ENCODE assay signal across 19 cellular contexts in the genomic region with DNA sequence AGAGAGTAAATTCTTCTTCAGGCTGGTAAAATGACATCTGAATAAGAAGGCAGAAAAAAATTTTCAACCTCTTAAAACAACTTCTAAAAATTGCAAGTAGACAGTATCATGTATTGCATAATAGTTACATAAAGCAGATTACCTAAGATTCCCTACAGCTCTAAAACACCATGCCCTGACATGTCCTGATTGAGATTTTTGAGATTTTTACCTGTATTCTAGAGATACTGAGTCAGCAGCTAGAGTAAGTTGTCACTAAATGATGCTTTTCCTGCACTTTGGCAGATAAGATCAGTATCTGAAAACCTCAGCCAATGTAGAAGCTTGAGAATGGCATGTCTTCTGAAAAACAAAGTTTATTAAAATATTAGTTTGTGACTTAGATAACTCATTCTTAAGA.
DNase-seq lines count a peak whose midpoint lies in the region; ATAC-seq and TF ChIP-seq lines count a peak whose summit lies in the region.
"Had no signal": no experiment of that assay in that cellular context is flagged by ENCODE, and none has a peak within 500 bp of the region (broad histone marks: within the 10 kb centered on the region; RNA-seq: fewer than 3 reads in every experiment).

No MANE protein-coding gene starts in this region.

- DNase-seq in HPDE6-E6E7 (ENCODE audit: extremely low spot score) (peak; percentile 14), iris pigment epithelial cell (ENCODE audit: low read depth) (peak; percentile 14), putamen (ENCODE audit: low spot score) (peak; percentile 44), amniotic stem cell (lab: John Stamatoyannopoulos, UW) (no peak), DMS79 (lab: John Stamatoyannopoulos, UW) (no peak), activated gamma-delta T cell treated with Interleukin-2 at 50 U/mL for 16 hours (no peak)
- DNase-seq: Calu3; CD4-positive, alpha-beta memory T cell; EL; GOT3; KG1; NCI-H1417 treated with DMSO at 0.1 percent for 48 hours; NCI-H187 treated with DMSO at 0.1 percent for 48 hours; NCI-H2227 treated with DMSO at 0.1 percent for 48 hours; NCI-H524; NCI-H82; OCI-M1; SIG-M5 had no signal

- ATAC-seq in SK-N-SH treated with all-trans-retinoic acid at 6 μM for 48 hours, result no peak; the same call in 2 of the 3 replicates

TF ChIP-seq in SK-N-SH treated with all-trans-retinoic acid at 6 μM for 48 hours, 23 proteins besides CTCF, POLR2A, EP300 and RAD21:
- TF ChIP-seq, protein P1, sequence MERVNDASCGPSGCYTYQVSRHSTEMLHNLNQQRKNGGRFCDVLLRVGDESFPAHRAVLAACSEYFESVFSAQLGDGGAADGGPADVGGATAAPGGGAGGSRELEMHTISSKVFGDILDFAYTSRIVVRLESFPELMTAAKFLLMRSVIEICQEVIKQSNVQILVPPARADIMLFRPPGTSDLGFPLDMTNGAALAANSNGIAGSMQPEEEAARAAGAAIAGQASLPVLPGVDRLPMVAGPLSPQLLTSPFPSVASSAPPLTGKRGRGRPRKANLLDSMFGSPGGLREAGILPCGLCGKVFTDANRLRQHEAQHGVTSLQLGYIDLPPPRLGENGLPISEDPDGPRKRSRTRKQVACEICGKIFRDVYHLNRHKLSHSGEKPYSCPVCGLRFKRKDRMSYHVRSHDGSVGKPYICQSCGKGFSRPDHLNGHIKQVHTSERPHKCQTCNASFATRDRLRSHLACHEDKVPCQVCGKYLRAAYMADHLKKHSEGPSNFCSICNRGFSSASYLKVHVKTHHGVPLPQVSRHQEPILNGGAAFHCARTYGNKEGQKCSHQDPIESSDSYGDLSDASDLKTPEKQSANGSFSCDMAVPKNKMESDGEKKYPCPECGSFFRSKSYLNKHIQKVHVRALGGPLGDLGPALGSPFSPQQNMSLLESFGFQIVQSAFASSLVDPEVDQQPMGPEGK (CRISPR knock-in tag; IDR thresholded peaks at IDR 0.05; ENCODE audit: borderline replicate concordance), result no peak
- peak; percentile 67 for TF ChIP-seq ISL1 (CRISPR knock-in tag; IDR thresholded peaks at IDR 0.05)

Comparison
In these comparisons a context has a peak if more than half of its experiments do, and no peak if none do; other contexts are left out.
1. DNase-seq: peak in HPDE6-E6E7 (single experiment), iris pigment epithelial cell (single experiment) and putamen (single experiment); none in amniotic stem cell (single experiment), DMS79 (single experiment) and activated gamma-delta T cell treated with Interleukin-2 at 50 U/mL for 16 hours (single experiment).